ENCODE assay signal across 8 cellular contexts in the genomic region with DNA sequence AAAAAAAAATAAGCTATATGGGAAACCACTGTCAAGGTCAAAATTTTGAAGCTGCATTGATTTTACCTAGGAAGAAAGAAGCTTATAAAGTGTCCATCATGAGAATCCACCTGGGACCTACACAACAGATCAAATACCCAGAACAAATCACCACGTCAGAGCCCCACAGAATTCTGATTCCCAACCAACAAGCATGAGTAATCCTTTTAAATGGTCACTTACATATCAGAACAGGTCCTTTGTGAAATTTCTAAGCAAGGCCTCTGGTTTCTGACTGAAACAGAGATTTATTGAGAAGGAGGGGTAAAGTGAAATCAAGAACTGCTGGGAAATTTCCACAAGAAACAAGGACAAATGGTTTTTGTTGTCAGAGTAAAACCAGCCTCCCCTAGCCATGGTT.
DNase-seq lines count a peak whose midpoint lies in the region; ATAC-seq, FAIRE-seq and TF ChIP-seq lines count a peak whose summit lies in the region.
"Not testable (repeated sequence)": the region's sequence is repeated elsewhere in the genome, so short reads cannot be mapped to it uniquely, and the experiment has no call there.

No MANE protein-coding gene starts in this region.

- TF ChIP-seq CTCF in IMR-90 (conservative IDR thresholded peaks at IDR 0.05; ENCODE audit: low read depth, low read length); mammary epithelial cell (conservative IDR thresholded peaks at IDR 0.05 in 1 of 2, IDR thresholded peaks at IDR 0.05 in 1 of 2; ENCODE audit: extremely low read depth in 1 of 2, insufficient read depth in 1 of 2, low read depth in 1 of 2, low read length in 2 of 2); sigmoid colon (IDR thresholded peaks at IDR 0.05): not testable (repeated sequence)

- H4K91ac ChIP-seq in IMR-90 (ENCODE audit: insufficient read depth, low read depth, low read length) = not testable (repeated sequence)

- H3K27ac ChIP-seq in IMR-90 (ENCODE audit: insufficient read depth, low read length) = not testable (repeated sequence)
- H3K27ac ChIP-seq in mammary epithelial cell (ENCODE audit: insufficient read depth, low read depth, low read length) = peak overlapping the region; percentile 22
- H3K27ac ChIP-seq in sigmoid colon = peak overlapping the region in 3 of 4 donors; percentile 15 to 36 (median 32)

- CTCF ChIA-PET in IMR-90 (lab: Yijun Ruan, JAX); mammary epithelial cell (lab: Charles Lee; ENCODE audit: low non-redundant PET): not testable (repeated sequence)

- TF ChIP-seq POLR2A in IMR-90 (IDR thresholded peaks at IDR 0.05; ENCODE audit: low read depth, low read length); sigmoid colon (IDR thresholded peaks at IDR 0.05): not testable (repeated sequence)

- peak overlapping the region; percentile 86; the same call in 1 of the 2 replicates for H3K18ac ChIP-seq in IMR-90 (ENCODE audit: low read depth, low read length)

- H3K9me1 ChIP-seq in IMR-90 (ENCODE audit: insufficient read depth, low read length) = not testable (repeated sequence)

- peak overlapping the region; percentile 62; the same call in 1 of the 2 replicates for H4K5ac ChIP-seq in IMR-90 (ENCODE audit: low read depth, low read length)

- H2AK5ac ChIP-seq in IMR-90 (ENCODE audit: low read depth, low read length) = not testable (repeated sequence)

- DNase-seq in EH (ENCODE audit: low read depth) (peak; percentile 53), IMR-90 (peak; percentile 61), mammary epithelial cell (peak; percentile 91), fibroblast of peridontal ligament (ENCODE audit: extremely low read depth) (peak; percentile 46), medulla oblongata (ENCODE audit: extremely low spot score) (peak; percentile 15), urothelium cell line (ENCODE audit: low spot score) (peak; percentile 12)
- DNase-seq in sigmoid colon = not testable (repeated sequence)

- not testable (repeated sequence) for H4K20me1 ChIP-seq in IMR-90 (ENCODE audit: insufficient read depth, low read length); mammary epithelial cell (ENCODE audit: insufficient read depth, low read length)

- H3K23ac ChIP-seq in IMR-90 (ENCODE audit: low read depth, low read length) = peak overlapping the region; percentile 15; the same call in 1 of the 2 replicates

- intact Hi-C loops in IMR-90 (cut with micrococcal nuclease); mammary epithelial cell (cut with micrococcal nuclease); sigmoid colon (cut with DNase I): not testable (repeated sequence)

- H3K4me1 ChIP-seq in IMR-90 (ENCODE audit: control insufficient read depth, insufficient read depth, low read length); mammary epithelial cell (ENCODE audit: insufficient read depth, low read length); sigmoid colon: not testable (repeated sequence)

- H2BK5ac ChIP-seq in IMR-90 (ENCODE audit: low read depth, low read length, poor library complexity, severe bottlenecking) = peak overlapping the region; percentile 85

- not testable (repeated sequence) for TF ChIP-seq EP300 in sigmoid colon (IDR thresholded peaks at IDR 0.05)

- not testable (repeated sequence) for H3K4me2 ChIP-seq in IMR-90 (ENCODE audit: low read depth, low read length); mammary epithelial cell (ENCODE audit: insufficient read depth, low read depth, low read length)

- peak overlapping the region; percentile 55 to 78; a peak in 2 of 4 replicates for H4K8ac ChIP-seq in IMR-90 (ENCODE audit: low read depth in 2 of 2, low read length in 2 of 2)

- not testable (repeated sequence) for H2BK120ac ChIP-seq in IMR-90 (ENCODE audit: low read depth, low read length)

- H3K27me3 ChIP-seq in IMR-90 (ENCODE audit: control insufficient read depth, insufficient read depth, low read length); mammary epithelial cell (ENCODE audit: insufficient read depth, low read length); sigmoid colon: not testable (repeated sequence)

- not testable (repeated sequence) for H3K4ac ChIP-seq in IMR-90 (ENCODE audit: low read depth, low read length)

- H2AK9ac ChIP-seq in IMR-90 (replicated peaks; ENCODE audit: low read depth, low read length, poor library complexity) = not testable (repeated sequence)

- ATAC-seq in IMR-90 (ENCODE audit: low read depth) = peak; percentile 7
- ATAC-seq in SK-N-SH treated with all-trans-retinoic acid at 6 μM for 48 hours = peak; percentile 47

- TF ChIP-seq RAD21 in IMR-90 (IDR thresholded peaks at IDR 0.05; ENCODE audit: low read length) = not testable (repeated sequence)

- dilution Hi-C loops in IMR-90 (cut with HindIII; ENCODE audit: low sequenced_read_pairs, unreplicated experiment); mammary epithelial cell (cut with HindIII; ENCODE audit: low sequenced_read_pairs): not testable (repeated sequence)

- H3K9me3 ChIP-seq in IMR-90 (ENCODE audit: control insufficient read depth, insufficient read depth, low read length); mammary epithelial cell (replicated peaks; ENCODE audit: insufficient read depth, low read length); sigmoid colon: not testable (repeated sequence)

- not testable (repeated sequence) for H3K79me1 ChIP-seq in IMR-90 (ENCODE audit: low read depth in 1 of 2, low read length in 2 of 2)

- H3K36me3 ChIP-seq in IMR-90 (ENCODE audit: control insufficient read depth, insufficient read depth, low read length); mammary epithelial cell (ENCODE audit: insufficient read depth, low read length): not testable (repeated sequence)
- H3K36me3 ChIP-seq in sigmoid colon = peaks cover 0 to 14% (median 0%) of the 10 kb centered on the region in 4 donors

- H3K4me3 ChIP-seq in IMR-90 (ENCODE audit: insufficient read depth, low read depth, low read length); mammary epithelial cell (replicated peaks in 1 of 3; ENCODE audit: insufficient read depth in 1 of 3, low read depth in 2 of 3, low read length in 3 of 3); sigmoid colon: not testable (repeated sequence)

- BruUV-seq in IMR-90 (replicated peaks; lab: Mats Ljungman, UMichigan); mammary epithelial cell (replicated peaks; lab: Mats Ljungman, UMichigan): not testable (repeated sequence)

- H3K9ac ChIP-seq in IMR-90 (ENCODE audit: low read depth, low read length); mammary epithelial cell (ENCODE audit: insufficient read depth, low read length): not testable (repeated sequence)

- H3K14ac ChIP-seq in IMR-90 (replicated peaks; ENCODE audit: low read depth, low read length) = not testable (repeated sequence)

- H3K56ac ChIP-seq in IMR-90 (ENCODE audit: extremely low read depth, insufficient read depth, low read length) = not testable (repeated sequence)

- in situ Hi-C loops in IMR-90 (cut with MboI; ENCODE audit: low sequenced_read_pairs); mammary epithelial cell (cut with MboI; ENCODE audit: low sequenced_read_pairs in 2 of 2): not testable (repeated sequence)

- WGBS in IMR-90 (ENCODE audit: extremely low coverage in 2 of 2, insufficient read length in 1 of 2), 2 experiments = no CpG with 5 or more reads among the region's 1 CpG
- 40% methylated on average over 1 of the region's 1 CpG for WGBS in mammary epithelial cell (ENCODE audit: low coverage, missing lambda C conversion rate)
- 87 to 89% methylated on average over 1 of the region's 1 CpG for WGBS in sigmoid colon, 2 donors

- H3K79me2 ChIP-seq in mammary epithelial cell (ENCODE audit: insufficient read depth, low read length) = not testable (repeated sequence)

- not testable (repeated sequence) for H2BK15ac ChIP-seq in IMR-90 (ENCODE audit: low read depth, low read length)

- H2BK20ac ChIP-seq in IMR-90 (ENCODE audit: low read depth, low read length) = not testable (repeated sequence)

- POLR2A ChIA-PET in IMR-90 (lab: Charles Lee; ENCODE audit: unreplicated experiment) = not testable (repeated sequence)

- H2AFZ ChIP-seq in IMR-90 (replicated peaks; ENCODE audit: low read length, poor library complexity); mammary epithelial cell (ENCODE audit: low read depth, low read length): not testable (repeated sequence)

- not testable (repeated sequence) for FAIRE-seq in urothelium cell line (lab: Jason Lieb, UNC)

TF ChIP-seq in SK-N-SH treated with all-trans-retinoic acid at 6 μM for 48 hours, 23 proteins besides CTCF, POLR2A, EP300 and RAD21:
- peak; percentile 10; the same call in 1 of the 2 replicates for TF ChIP-seq ISL1 (CRISPR knock-in tag; IDR thresholded peaks at IDR 0.05)
